Comparison of ENCODE assay signal across 27 cellular contexts in genomic region chr3:107578523-107578922, GRCh38.
DNase-seq lines count a peak whose midpoint lies in the region; FAIRE-seq and TF ChIP-seq lines count a peak whose summit lies in the region.
"Had no signal": no experiment of that assay in that cellular context is flagged by ENCODE, and none has a peak within 500 bp of the region (broad histone marks: within the 10 kb centered on the region; RNA-seq: fewer than 3 reads in every experiment).

No MANE protein-coding gene starts in this region.

- no peak overlapping the region for H3K4me3 ChIP-seq in WERI-Rb-1 (ENCODE audit: low read depth, low read length)
- H3K4me3 ChIP-seq in fibroblast of mammary gland (ENCODE audit: control insufficient read depth, low read depth, low read length): no peak overlapping the region
- H3K4me3 ChIP-seq: lung, right atrium auricular region, transverse colon had no signal

- H3K27ac ChIP-seq in WERI-Rb-1: no peak overlapping the region
- H3K27ac ChIP-seq: right atrium auricular region, transverse colon had no signal

- no peaks in the 10 kb centered on the region for H3K27me3 ChIP-seq in WERI-Rb-1 (ENCODE audit: insufficient read depth, low read depth, severe bottlenecking)
- H3K27me3 ChIP-seq: right atrium auricular region, transverse colon had no signal

- peaks cover 39% of the 10 kb centered on the region for H3K4me1 Mint-ChIP-seq in activated naive CD4-positive, alpha-beta T cell treated with anti-CD3 and anti-CD28 coated beads, Interleukin-2, amount 50 U/mL, for 24 hours

- TF ChIP-seq CTCF in WERI-Rb-1 (IDR thresholded peaks at IDR 0.05; ENCODE audit: low read depth, low read length): peak; percentile 20; the same call in 1 of the 2 replicates
- TF ChIP-seq CTCF in fibroblast of mammary gland (conservative IDR thresholded peaks at IDR 0.05; ENCODE audit: control insufficient read depth, insufficient read depth, low read depth, low read length): peak; percentile 10

- no peaks in the 10 kb centered on the region for H3K27me3 Mint-ChIP-seq in activated naive CD4-positive, alpha-beta T cell treated with anti-CD3 and anti-CD28 coated beads, Interleukin-2, amount 50 U/mL, for 24 hours
- H3K27me3 Mint-ChIP-seq: activated CD8-positive, alpha-beta memory T cell treated with anti-CD3 and anti-CD28 coated beads, Interleukin-2, amount 10 ng/mL, durations not matched to agents 7 days and 5 days; central memory CD8-positive, alpha-beta T cell; stimulated activated naive CD8-positive, alpha-beta T cell treated with anti-CD3 and anti-CD28 coated beads, Interleukin-15, amount 100 ng/mL, for 72 hours had no signal

- no peaks in the 10 kb centered on the region for H3K9me3 ChIP-seq in WERI-Rb-1 (ENCODE audit: severe bottlenecking)
- H3K9me3 ChIP-seq: Caco-2, right atrium auricular region, transverse colon had no signal

- no peaks in the 10 kb centered on the region for H3K9me3 Mint-ChIP-seq in activated naive CD4-positive, alpha-beta T cell treated with anti-CD3 and anti-CD28 coated beads, Interleukin-2, amount 50 U/mL, for 24 hours
- H3K9me3 Mint-ChIP-seq: activated naive CD4-positive, alpha-beta T cell treated with anti-CD3 and anti-CD28 coated beads, Interleukin-2, amount 50 U/mL, for 72 hours; central memory CD8-positive, alpha-beta T cell; stimulated activated naive CD8-positive, alpha-beta T cell treated with anti-CD3 and anti-CD28 coated beads, Interleukin-15, amount 100 ng/mL, for 72 hours had no signal

- FAIRE-seq in urothelium cell line (lab: Jason Lieb, UNC): no peak
- FAIRE-seq: A204.1, keratinocyte had no signal

- no peak for DNase-seq in activated naive CD4-positive, alpha-beta T cell treated with anti-CD3 and anti-CD28 coated beads, Interleukin-2, amount 50 U/mL, for 16 hours
- DNase-seq in WERI-Rb-1 (no peak), fibroblast of mammary gland (ENCODE audit: low read depth) (no peak), urothelium cell line (ENCODE audit: low spot score) (peak; percentile 12), epidermal melanocyte (ENCODE audit: insufficient read length, low spot score) (no peak), kidney tubule cell (ENCODE audit: low spot score) (no peak)
- DNase-seq in activated CD4-positive, alpha-beta T cell treated with anti-CD3 and anti-CD28 coated beads, Interleukin-2, amount 50 U/mL, for 48 hours: no peak
- DNase-seq: activated CD4-positive, alpha-beta T cell treated with anti-CD3 and anti-CD28 coated beads for 48 hours; activated CD8-positive, alpha-beta memory T cell treated with anti-CD3 and anti-CD28 coated beads, Interleukin-2, amount 10 ng/mL, durations not matched to agents 7 days and 5 days; aorta; Caco-2; erythroblast; H7; NCI-H526; OCI-M1; SHP77; stimulated activated CD4-positive, alpha-beta T cell treated with anti-CD3 and anti-CD28 coated beads, Interleukin-4, amount 100 ng/mL, for 4 hours; stimulated activated naive CD8-positive, alpha-beta T cell treated with anti-CD3 and anti-CD28 coated beads, Interleukin-15, amount 100 ng/mL, for 72 hours; SW 1271; transverse colon had no signal

- peaks cover 2% of the 10 kb centered on the region for H3K36me3 Mint-ChIP-seq in activated naive CD4-positive, alpha-beta T cell treated with anti-CD3 and anti-CD28 coated beads, Interleukin-2, amount 50 U/mL, for 24 hours
- H3K36me3 Mint-ChIP-seq: activated CD8-positive, alpha-beta memory T cell treated with anti-CD3 and anti-CD28 coated beads, Interleukin-2, amount 10 ng/mL, durations not matched to agents 7 days and 5 days; activated naive CD4-positive, alpha-beta T cell treated with anti-CD3 and anti-CD28 coated beads, Interleukin-2, amount 50 U/mL, for 72 hours had no signal

- H3K4me3 Mint-ChIP-seq in activated naive CD4-positive, alpha-beta T cell treated with anti-CD3 and anti-CD28 coated beads, Interleukin-2, amount 50 U/mL, for 24 hours: peak overlapping the region; percentile 42
- H3K4me3 Mint-ChIP-seq: activated CD8-positive, alpha-beta memory T cell treated with anti-CD3 and anti-CD28 coated beads, Interleukin-2, amount 10 ng/mL, durations not matched to agents 7 days and 5 days; central memory CD8-positive, alpha-beta T cell had no signal

- no peaks in the 10 kb centered on the region for H3K36me3 ChIP-seq in WERI-Rb-1
- H3K36me3 ChIP-seq: right atrium auricular region, transverse colon had no signal

- peak overlapping the region; percentile 85 for H3K27ac Mint-ChIP-seq in activated naive CD4-positive, alpha-beta T cell treated with anti-CD3 and anti-CD28 coated beads, Interleukin-2, amount 50 U/mL, for 24 hours
- H3K27ac Mint-ChIP-seq: activated CD8-positive, alpha-beta memory T cell treated with anti-CD3 and anti-CD28 coated beads, Interleukin-2, amount 10 ng/mL, durations not matched to agents 7 days and 5 days had no signal
